1 cellular context compared by ENCODE assay signal in genomic region chr7:12670759-12671545, GRCh38.
TF ChIP-seq lines count a peak whose summit lies in the region.

No MANE protein-coding gene starts in this region.

TF ChIP-seq in HepG2, 621 proteins besides CTCF, POLR2A, EP300 and RAD21:
- TF ChIP-seq ZFY (CRISPR knock-in tag; IDR thresholded peaks at IDR 0.05), result no peak
- TF ChIP-seq CCAR2 (optimal IDR thresholded peaks at IDR 0.05; ENCODE audit: low read depth, low read length), result no peak
- TF ChIP-seq, protein P1, sequence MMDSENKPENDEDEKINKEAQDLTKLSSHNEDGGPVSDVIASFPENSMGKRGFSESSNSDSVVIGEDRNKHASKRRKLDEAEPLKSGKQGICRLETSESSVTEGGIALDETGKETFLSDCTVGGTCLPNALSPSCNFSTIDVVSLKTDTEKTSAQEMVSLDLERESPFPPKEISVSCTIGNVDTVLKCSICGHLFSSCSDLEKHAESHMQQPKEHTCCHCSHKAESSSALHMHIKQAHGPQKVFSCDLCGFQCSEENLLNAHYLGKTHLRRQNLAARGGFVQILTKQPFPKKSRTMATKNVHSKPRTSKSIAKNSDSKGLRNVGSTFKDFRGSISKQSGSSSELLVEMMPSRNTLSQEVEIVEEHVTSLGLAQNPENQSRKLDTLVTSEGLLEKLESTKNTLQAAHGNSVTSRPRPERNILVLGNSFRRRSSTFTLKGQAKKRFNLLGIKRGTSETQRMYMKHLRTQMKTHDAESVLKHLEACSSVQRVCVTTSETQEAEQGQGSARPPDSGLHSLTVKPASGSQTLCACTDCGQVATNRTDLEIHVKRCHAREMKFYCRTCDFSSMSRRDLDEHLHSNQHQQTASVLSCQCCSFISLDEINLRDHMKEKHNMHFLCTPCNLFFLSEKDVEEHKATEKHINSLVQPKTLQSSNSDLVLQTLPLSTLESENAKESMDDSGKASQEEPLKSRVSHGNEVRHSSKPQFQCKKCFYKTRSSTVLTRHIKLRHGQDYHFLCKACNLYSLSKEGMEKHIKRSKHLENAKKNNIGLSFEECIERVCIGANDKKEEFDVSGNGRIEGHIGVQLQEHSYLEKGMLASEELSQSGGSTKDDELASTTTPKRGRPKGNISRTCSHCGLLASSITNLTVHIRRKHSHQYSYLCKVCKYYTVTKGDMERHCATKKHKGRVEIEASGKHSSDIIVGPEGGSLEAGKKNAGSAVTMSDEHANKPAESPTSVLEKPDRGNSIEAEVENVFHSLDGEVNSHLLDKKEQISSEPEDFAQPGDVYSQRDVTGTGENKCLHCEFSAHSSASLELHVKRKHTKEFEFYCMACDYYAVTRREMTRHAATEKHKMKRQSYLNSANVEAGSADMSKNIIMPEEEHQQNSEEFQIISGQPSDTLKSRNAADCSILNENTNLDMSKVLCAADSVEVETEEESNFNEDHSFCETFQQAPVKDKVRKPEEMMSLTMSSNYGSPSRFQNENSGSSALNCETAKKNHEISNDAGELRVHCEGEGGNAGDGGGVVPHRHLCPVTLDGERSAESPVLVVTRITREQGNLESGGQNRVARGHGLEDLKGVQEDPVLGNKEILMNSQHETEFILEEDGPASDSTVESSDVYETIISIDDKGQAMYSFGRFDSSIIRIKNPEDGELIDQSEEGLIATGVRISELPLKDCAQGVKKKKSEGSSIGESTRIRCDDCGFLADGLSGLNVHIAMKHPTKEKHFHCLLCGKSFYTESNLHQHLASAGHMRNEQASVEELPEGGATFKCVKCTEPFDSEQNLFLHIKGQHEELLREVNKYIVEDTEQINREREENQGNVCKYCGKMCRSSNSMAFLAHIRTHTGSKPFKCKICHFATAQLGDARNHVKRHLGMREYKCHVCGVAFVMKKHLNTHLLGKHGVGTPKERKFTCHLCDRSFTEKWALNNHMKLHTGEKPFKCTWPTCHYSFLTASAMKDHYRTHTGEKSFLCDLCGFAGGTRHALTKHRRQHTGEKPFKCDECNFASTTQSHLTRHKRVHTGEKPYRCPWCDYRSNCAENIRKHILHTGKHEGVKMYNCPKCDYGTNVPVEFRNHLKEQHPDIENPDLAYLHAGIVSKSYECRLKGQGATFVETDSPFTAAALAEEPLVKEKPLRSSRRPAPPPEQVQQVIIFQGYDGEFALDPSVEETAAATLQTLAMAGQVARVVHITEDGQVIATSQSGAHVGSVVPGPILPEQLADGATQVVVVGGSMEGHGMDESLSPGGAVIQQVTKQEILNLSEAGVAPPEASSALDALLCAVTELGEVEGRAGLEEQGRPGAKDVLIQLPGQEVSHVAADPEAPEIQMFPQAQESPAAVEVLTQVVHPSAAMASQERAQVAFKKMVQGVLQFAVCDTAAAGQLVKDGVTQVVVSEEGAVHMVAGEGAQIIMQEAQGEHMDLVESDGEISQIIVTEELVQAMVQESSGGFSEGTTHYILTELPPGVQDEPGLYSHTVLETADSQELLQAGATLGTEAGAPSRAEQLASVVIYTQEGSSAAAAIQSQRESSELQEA (CRISPR knock-in tag; IDR thresholded peaks at IDR 0.05; ENCODE audit: not compliant biosample characterization), result no peak
- TF ChIP-seq ZNF468 (CRISPR knock-in tag; IDR thresholded peaks at IDR 0.05), result no peak
- TF ChIP-seq MED8 (CRISPR knock-in tag; IDR thresholded peaks at IDR 0.05; ENCODE audit: insufficient replicate concordance), result no peak
- no peak for TF ChIP-seq AFF4 (CRISPR knock-in tag; IDR thresholded peaks at IDR 0.05)
- no peak for TF ChIP-seq GZF1 (CRISPR knock-in tag; IDR thresholded peaks at IDR 0.05)
- TF ChIP-seq ZNF383 (CRISPR knock-in tag; IDR thresholded peaks at IDR 0.05; ENCODE audit: borderline replicate concordance), result no peak
- TF ChIP-seq MAFF (IDR thresholded peaks at IDR 0.05; ENCODE audit: low read depth, low read length), result no peak
- TF ChIP-seq ZNF83 (CRISPR knock-in tag; IDR thresholded peaks at IDR 0.05; ENCODE audit: borderline replicate concordance), result no peak
- no peak for TF ChIP-seq NR2F1 (CRISPR knock-in tag; IDR thresholded peaks at IDR 0.05)
- no peak for TF ChIP-seq HINFP (CRISPR knock-in tag; IDR thresholded peaks at IDR 0.05; ENCODE audit: low read depth)
- TF ChIP-seq, protein P2, sequence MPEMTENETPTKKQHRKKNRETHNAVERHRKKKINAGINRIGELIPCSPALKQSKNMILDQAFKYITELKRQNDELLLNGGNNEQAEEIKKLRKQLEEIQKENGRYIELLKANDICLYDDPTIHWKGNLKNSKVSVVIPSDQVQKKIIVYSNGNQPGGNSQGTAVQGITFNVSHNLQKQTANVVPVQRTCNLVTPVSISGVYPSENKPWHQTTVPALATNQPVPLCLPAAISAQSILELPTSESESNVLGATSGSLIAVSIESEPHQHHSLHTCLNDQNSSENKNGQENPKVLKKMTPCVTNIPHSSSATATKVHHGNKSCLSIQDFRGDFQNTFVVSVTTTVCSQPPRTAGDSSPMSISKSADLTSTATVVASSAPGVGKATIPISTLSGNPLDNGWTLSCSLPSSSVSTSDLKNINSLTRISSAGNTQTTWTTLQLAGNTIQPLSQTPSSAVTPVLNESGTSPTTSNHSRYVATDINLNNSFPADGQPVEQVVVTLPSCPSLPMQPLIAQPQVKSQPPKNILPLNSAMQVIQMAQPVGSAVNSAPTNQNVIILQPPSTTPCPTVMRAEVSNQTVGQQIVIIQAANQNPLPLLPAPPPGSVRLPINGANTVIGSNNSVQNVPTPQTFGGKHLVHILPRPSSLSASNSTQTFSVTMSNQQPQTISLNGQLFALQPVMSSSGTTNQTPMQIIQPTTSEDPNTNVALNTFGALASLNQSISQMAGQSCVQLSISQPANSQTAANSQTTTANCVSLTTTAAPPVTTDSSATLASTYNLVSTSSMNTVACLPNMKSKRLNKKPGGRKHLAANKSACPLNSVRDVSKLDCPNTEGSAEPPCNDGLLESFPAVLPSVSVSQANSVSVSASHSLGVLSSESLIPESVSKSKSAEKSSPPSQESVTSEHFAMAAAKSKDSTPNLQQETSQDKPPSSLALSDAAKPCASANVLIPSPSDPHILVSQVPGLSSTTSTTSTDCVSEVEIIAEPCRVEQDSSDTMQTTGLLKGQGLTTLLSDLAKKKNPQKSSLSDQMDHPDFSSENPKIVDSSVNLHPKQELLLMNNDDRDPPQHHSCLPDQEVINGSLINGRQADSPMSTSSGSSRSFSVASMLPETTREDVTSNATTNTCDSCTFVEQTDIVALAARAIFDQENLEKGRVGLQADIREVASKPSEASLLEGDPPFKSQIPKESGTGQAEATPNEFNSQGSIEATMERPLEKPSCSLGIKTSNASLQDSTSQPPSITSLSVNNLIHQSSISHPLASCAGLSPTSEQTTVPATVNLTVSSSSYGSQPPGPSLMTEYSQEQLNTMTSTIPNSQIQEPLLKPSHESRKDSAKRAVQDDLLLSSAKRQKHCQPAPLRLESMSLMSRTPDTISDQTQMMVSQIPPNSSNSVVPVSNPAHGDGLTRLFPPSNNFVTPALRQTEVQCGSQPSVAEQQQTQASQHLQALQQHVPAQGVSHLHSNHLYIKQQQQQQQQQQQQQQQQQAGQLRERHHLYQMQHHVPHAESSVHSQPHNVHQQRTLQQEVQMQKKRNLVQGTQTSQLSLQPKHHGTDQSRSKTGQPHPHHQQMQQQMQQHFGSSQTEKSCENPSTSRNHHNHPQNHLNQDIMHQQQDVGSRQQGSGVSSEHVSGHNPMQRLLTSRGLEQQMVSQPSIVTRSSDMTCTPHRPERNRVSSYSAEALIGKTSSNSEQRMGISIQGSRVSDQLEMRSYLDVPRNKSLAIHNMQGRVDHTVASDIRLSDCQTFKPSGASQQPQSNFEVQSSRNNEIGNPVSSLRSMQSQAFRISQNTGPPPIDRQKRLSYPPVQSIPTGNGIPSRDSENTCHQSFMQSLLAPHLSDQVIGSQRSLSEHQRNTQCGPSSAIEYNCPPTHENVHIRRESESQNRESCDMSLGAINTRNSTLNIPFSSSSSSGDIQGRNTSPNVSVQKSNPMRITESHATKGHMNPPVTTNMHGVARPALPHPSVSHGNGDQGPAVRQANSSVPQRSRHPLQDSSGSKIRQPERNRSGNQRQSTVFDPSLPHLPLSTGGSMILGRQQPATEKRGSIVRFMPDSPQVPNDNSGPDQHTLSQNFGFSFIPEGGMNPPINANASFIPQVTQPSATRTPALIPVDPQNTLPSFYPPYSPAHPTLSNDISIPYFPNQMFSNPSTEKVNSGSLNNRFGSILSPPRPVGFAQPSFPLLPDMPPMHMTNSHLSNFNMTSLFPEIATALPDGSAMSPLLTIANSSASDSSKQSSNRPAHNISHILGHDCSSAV (CRISPR knock-in tag; IDR thresholded peaks at IDR 0.05; ENCODE audit: borderline replicate concordance), result no peak
- no peak for TF ChIP-seq HOXD1 (CRISPR knock-in tag; IDR thresholded peaks at IDR 0.05)
